Comparison of ENCODE assay signal across 24 cellular contexts in the genomic region with DNA sequence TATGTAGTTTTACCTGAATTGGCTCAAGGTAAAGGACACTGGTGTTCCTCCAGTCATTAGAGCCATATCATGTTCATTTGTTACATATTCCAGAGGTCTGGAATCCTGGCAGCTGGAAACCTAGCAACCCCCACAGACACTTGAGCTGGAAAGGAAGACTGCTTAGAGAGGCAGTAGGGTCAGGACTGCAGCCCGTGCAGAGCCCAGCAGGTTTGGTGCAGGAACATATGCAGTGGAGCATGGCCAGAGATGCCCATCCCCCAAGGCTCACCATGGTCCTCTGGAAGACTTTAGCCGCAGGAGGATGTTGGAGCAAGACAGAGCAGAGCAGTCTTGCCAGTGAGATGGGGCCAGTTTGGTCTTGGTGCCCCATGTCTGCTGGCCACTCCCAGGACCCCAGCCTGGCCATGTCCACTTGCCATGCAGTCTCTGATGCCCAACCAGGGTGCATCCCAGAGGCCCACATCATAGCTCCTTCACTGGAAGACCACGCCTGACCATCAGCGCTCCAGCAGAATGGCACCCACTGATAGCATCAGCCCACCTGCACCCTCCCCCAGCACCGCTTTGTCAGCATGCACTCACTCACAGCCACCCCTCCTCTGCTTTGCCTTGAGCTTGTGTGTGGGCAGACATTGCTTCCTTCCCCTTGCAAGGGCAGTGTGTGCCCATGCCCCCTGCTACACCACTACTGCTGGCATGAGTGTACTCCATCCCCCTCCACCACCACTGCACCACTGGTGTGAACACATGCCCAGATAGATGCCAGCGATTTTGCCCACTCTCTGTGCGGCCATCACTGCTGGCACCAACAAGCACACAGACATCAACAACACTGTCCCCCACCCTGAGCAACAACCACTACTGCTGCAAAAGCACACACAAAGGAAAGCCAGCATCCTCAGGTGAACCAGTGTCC.
"Had no signal": no experiment of that assay in that cellular context is flagged by ENCODE, and none has a peak within 500 bp of the region (broad histone marks: within the 10 kb centered on the region; RNA-seq: fewer than 3 reads in every experiment).

No MANE protein-coding gene starts in this region.

- H3K36me3 Mint-ChIP-seq: activated naive CD8-positive, alpha-beta T cell treated with anti-CD3 and anti-CD28 coated beads for 36 hours; naive thymus-derived CD8-positive, alpha-beta T cell had no signal

- H3K27ac ChIP-seq: coronary artery, epithelial cell of prostate, heart left ventricle, psoas muscle, right atrium auricular region, tibial artery, uterus had no signal

- H3K27me3 Mint-ChIP-seq: activated naive CD8-positive, alpha-beta T cell treated with anti-CD3 and anti-CD28 coated beads for 36 hours; central memory CD8-positive, alpha-beta T cell; naive thymus-derived CD8-positive, alpha-beta T cell; stimulated activated naive CD8-positive, alpha-beta T cell treated with anti-CD3 and anti-CD28 coated beads, Interleukin-15, amount 100 ng/mL, for 72 hours; T-helper 17 cell had no signal

- H3K9me3 Mint-ChIP-seq: activated naive CD8-positive, alpha-beta T cell treated with anti-CD3 and anti-CD28 coated beads for 36 hours; endodermal cell had no signal

- H3K36me3 ChIP-seq: heart left ventricle, right atrium auricular region, tibial artery, uterus had no signal

- H3K4me3 Mint-ChIP-seq: activated naive CD8-positive, alpha-beta T cell treated with anti-CD3 and anti-CD28 coated beads for 36 hours; central memory CD8-positive, alpha-beta T cell; endodermal cell; naive thymus-derived CD8-positive, alpha-beta T cell; stimulated activated naive CD8-positive, alpha-beta T cell treated with anti-CD3 and anti-CD28 coated beads, Interleukin-15, amount 100 ng/mL, for 72 hours; T-helper 17 cell had no signal

- H3K27me3 ChIP-seq: heart left ventricle, right atrium auricular region, tibial artery, uterus had no signal

- FAIRE-seq: astrocyte had no signal

- H3K27ac Mint-ChIP-seq: activated naive CD8-positive, alpha-beta T cell treated with anti-CD3 and anti-CD28 coated beads for 36 hours; endodermal cell; naive thymus-derived CD8-positive, alpha-beta T cell; stimulated activated naive CD8-positive, alpha-beta T cell treated with anti-CD3 and anti-CD28 coated beads, Interleukin-15, amount 100 ng/mL, for 72 hours; T-helper 17 cell had no signal

- H3K4me1 Mint-ChIP-seq: activated naive CD8-positive, alpha-beta T cell treated with anti-CD3 and anti-CD28 coated beads for 36 hours; central memory CD8-positive, alpha-beta T cell; naive thymus-derived CD8-positive, alpha-beta T cell; stimulated activated naive CD8-positive, alpha-beta T cell treated with anti-CD3 and anti-CD28 coated beads, Interleukin-15, amount 100 ng/mL, for 72 hours; T-helper 17 cell had no signal

- H3K4me1 ChIP-seq: heart left ventricle, psoas muscle, right atrium auricular region, tibial artery, uterus had no signal

- H3K4me3 ChIP-seq: coronary artery, heart left ventricle, lung, psoas muscle, right atrium auricular region, tibial artery, uterus had no signal

- ATAC-seq: heart left ventricle; left lobe of liver; naive thymus-derived CD8-positive, alpha-beta T cell; psoas muscle; stimulated activated naive CD8-positive, alpha-beta T cell treated with anti-CD3 and anti-CD28 coated beads, Interleukin-15, amount 100 ng/mL, for 72 hours; T-helper 17 cell had no signal

- H3K9me3 ChIP-seq: heart left ventricle, psoas muscle, right atrium auricular region, tibial artery, uterus had no signal

- DNase-seq: activated CD4-positive, alpha-beta T cell treated with anti-CD3 and anti-CD28 coated beads for 4 hours; activated CD4-positive, alpha-beta T cell treated with anti-CD3 and anti-CD28 coated beads, Interleukin-2, amount 50 U/mL, for 48 hours; activated CD4-positive, CD25-positive, alpha-beta regulatory T cell; activated CD8-positive, alpha-beta memory T cell treated with anti-CD3 and anti-CD28 coated beads, Interleukin-2, amount 50 U/mL, for 48 hours; activated naive CD4-positive, alpha-beta T cell treated with Interleukin-2 at 50 U/mL for 16 hours; activated naive CD8-positive, alpha-beta T cell treated with anti-CD3 and anti-CD28 coated beads for 36 hours; activated T-cell treated with anti-CD3 and anti-CD28 coated beads, Interleukin-2, amount 50 U/mL, for 48 hours; endodermal cell; heart left ventricle; islet precursor cell; naive thymus-derived CD8-positive, alpha-beta T cell; psoas muscle; stimulated activated CD4-positive, alpha-beta T cell treated with anti-CD3 and anti-CD28 coated beads, Interleukin-4, amount 100 ng/mL, for 4 hours; stimulated activated naive CD8-positive, alpha-beta T cell treated with anti-CD3 and anti-CD28 coated beads, Interleukin-15, amount 100 ng/mL, for 72 hours; T-helper 17 cell; tibial artery; uterus had no signal
